Comparison of ENCODE assay signal across 18 cellular contexts in genomic region chr5:77003246-77003645, GRCh38. TPM values are rescaled to one million over a fixed set of nuclear protein-coding genes. Genes with fewer than 3 reads are reported as not detected.
DNase-seq lines count a peak whose midpoint lies in the region.
"Had no signal": no experiment of that assay in that cellular context is flagged by ENCODE, and none has a peak within 500 bp of the region (broad histone marks: within the 10 kb centered on the region; RNA-seq: fewer than 3 reads in every experiment).

No MANE protein-coding gene starts in this region.

- DNase-seq in COLO829 (ENCODE audit: low spot score) (peak; percentile 20), M059J (ENCODE audit: low read depth) (peak; percentile 50), amniotic epithelial cell (ENCODE audit: low read depth) (peak; percentile 24), foreskin melanocyte (peak; percentile 69), dedifferentiated amniotic fluid mesenchymal stem cell (ENCODE audit: extremely low spot score) (no peak), dermis blood vessel endothelial cell (no peak), H4 (ENCODE audit: low spot score) (no peak), hepatic stellate cell (ENCODE audit: low spot score) (no peak)
- DNase-seq: Caco-2; CD8-positive, alpha-beta memory T cell; DMS153; DMS79; GDM1; GM23248; HCEC 1CT; HFFc6 had no signal

RNA-seq across cellular contexts. Expression of gene AGGF1, which starts 27.0 kb away (rescaled TPM):
- 19.2 and 24.2 TPM in 2 replicates for total RNA-seq in M059J (2014; rRNA removed; shearing (Covaris generic))
- total RNA-seq in dermis blood vessel endothelial cell, result 26.7 and 33.8 TPM in 2 replicates
- total RNA-seq in H4 (2014; rRNA removed; shearing (Covaris generic)), result 16.7 and 22.4 TPM in 2 replicates

RNA-seq across cellular contexts. Expression of gene CRHBP, which starts 50.4 kb away (rescaled TPM):
- not detected in 2 replicates for total RNA-seq in M059J (2014; rRNA removed; shearing (Covaris generic))
- total RNA-seq in dermis blood vessel endothelial cell, result 0.17 and 0.19 TPM in 2 replicates
- not detected in 2 replicates for total RNA-seq in H4 (2014; rRNA removed; shearing (Covaris generic))
- total RNA-seq: A172; Caco-2; CD8-positive, alpha-beta memory T cell; GM23248; HepG2; HFFc6 had no signal

Comparison
In these comparisons a context has a peak if more than half of its experiments do, and no peak if none do; other contexts are left out.
1. DNase-seq: peak in COLO829 (single experiment), M059J (single experiment), amniotic epithelial cell (single experiment) and foreskin melanocyte (single experiment); none in dedifferentiated amniotic fluid mesenchymal stem cell (single experiment), dermis blood vessel endothelial cell (single experiment), H4 (single experiment) and hepatic stellate cell (single experiment).